1 cellular context compared by ENCODE assay signal in genomic region chr14:25032092-25032784, GRCh38.
TF ChIP-seq lines count a peak whose summit lies in the region.

No MANE protein-coding gene starts in this region.

TF ChIP-seq in HepG2, 621 proteins besides CTCF, POLR2A, EP300 and RAD21 (continued from another document and continues in another):
- TF ChIP-seq AHDC1 (CRISPR knock-in tag; IDR thresholded peaks at IDR 0.05; ENCODE audit: borderline replicate concordance), result no peak
- 0 out of 2 replicates have a peak, but pooled peaks have one; percentile 61 for TF ChIP-seq MIER3 (CRISPR knock-in tag; IDR thresholded peaks at IDR 0.05; ENCODE audit: borderline replicate concordance)
- TF ChIP-seq ZBTB4 (CRISPR knock-in tag; IDR thresholded peaks at IDR 0.05; ENCODE audit: borderline replicate concordance), result no peak
- TF ChIP-seq SRF (IDR thresholded peaks at IDR 0.05; ENCODE audit: low read depth, low read length), result no peak
- TF ChIP-seq, protein P1, sequence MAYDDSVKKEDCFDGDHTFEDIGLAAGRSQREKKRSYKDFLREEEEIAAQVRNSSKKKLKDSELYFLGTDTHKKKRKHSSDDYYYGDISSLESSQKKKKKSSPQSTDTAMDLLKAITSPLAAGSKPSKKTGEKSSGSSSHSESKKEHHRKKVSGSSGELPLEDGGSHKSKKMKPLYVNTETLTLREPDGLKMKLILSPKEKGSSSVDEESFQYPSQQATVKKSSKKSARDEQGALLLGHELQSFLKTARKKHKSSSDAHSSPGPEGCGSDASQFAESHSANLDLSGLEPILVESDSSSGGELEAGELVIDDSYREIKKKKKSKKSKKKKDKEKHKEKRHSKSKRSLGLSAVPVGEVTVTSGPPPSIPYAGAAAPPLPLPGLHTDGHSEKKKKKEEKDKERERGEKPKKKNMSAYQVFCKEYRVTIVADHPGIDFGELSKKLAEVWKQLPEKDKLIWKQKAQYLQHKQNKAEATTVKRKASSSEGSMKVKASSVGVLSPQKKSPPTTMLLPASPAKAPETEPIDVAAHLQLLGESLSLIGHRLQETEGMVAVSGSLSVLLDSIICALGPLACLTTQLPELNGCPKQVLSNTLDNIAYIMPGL (CRISPR knock-in tag; IDR thresholded peaks at IDR 0.05; ENCODE audit: borderline replicate concordance in 1 of 2, low read depth in 1 of 2), result peak; percentile 94 to 97
- peak; percentile 71 for TF ChIP-seq THAP11 (CRISPR knock-in tag; IDR thresholded peaks at IDR 0.05)
- TF ChIP-seq GTF3A (CRISPR knock-in tag; conservative IDR thresholded peaks at IDR 0.05), result no peak
- TF ChIP-seq ZEB1 (IDR thresholded peaks at IDR 0.05; ENCODE audit: insufficient replicate concordance, low read depth), result no peak
- no peak; the same call in 1 of the 2 replicates for TF ChIP-seq ZNF720 (CRISPR knock-in tag; IDR thresholded peaks at IDR 0.05)
- TF ChIP-seq ZNF570 (CRISPR knock-in tag; IDR thresholded peaks at IDR 0.05; ENCODE audit: borderline replicate concordance), result no peak
- TF ChIP-seq CBX1 (IDR thresholded peaks at IDR 0.05; ENCODE audit: low read depth), result peak; percentile 95
- TF ChIP-seq ZNF883 (CRISPR knock-in tag; IDR thresholded peaks at IDR 0.05; ENCODE audit: not compliant biosample characterization), result peak; percentile 35
- TF ChIP-seq, protein P2, sequence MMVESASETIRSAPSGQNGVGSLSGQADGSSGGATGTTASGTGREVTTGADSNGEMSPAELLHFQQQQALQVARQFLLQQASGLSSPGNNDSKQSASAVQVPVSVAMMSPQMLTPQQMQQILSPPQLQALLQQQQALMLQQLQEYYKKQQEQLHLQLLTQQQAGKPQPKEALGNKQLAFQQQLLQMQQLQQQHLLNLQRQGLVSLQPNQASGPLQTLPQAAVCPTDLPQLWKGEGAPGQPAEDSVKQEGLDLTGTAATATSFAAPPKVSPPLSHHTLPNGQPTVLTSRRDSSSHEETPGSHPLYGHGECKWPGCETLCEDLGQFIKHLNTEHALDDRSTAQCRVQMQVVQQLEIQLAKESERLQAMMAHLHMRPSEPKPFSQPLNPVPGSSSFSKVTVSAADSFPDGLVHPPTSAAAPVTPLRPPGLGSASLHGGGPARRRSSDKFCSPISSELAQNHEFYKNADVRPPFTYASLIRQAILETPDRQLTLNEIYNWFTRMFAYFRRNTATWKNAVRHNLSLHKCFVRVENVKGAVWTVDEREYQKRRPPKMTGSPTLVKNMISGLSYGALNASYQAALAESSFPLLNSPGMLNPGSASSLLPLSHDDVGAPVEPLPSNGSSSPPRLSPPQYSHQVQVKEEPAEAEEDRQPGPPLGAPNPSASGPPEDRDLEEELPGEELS (CRISPR knock-in tag; IDR thresholded peaks at IDR 0.05), result peak; percentile 60
- no peak for TF ChIP-seq HNRNPUL1 (IDR thresholded peaks at IDR 0.05; ENCODE audit: low read depth, low read length)
- TF ChIP-seq KLF16 (CRISPR knock-in tag; IDR thresholded peaks at IDR 0.05), result 0 out of 4 replicates have a peak, but pooled peaks of 1 of the 2 experiments have one; percentile 63
- 0 out of 2 replicates have a peak, but pooled peaks have one; percentile 94 for TF ChIP-seq ZNF761 (CRISPR knock-in tag; conservative IDR thresholded peaks at IDR 0.05)
- TF ChIP-seq ZNF576 (CRISPR knock-in tag; IDR thresholded peaks at IDR 0.05), result no peak
- no peak for TF ChIP-seq GMEB2 (CRISPR knock-in tag; IDR thresholded peaks at IDR 0.05; ENCODE audit: low read depth)
- TF ChIP-seq SMAD3 (CRISPR knock-in tag; IDR thresholded peaks at IDR 0.05), result peak; percentile 87
- no peak for TF ChIP-seq ZNF616 (CRISPR knock-in tag; IDR thresholded peaks at IDR 0.05; ENCODE audit: low read depth)
- TF ChIP-seq ZSCAN12 (CRISPR knock-in tag; IDR thresholded peaks at IDR 0.05), result no peak
- TF ChIP-seq SRSF4 (IDR thresholded peaks at IDR 0.05; ENCODE audit: low read depth, low read length, poor library complexity, severe bottlenecking), result no peak
- no peak for TF ChIP-seq PAX8 (CRISPR knock-in tag; IDR thresholded peaks at IDR 0.05; ENCODE audit: borderline replicate concordance)
- TF ChIP-seq, protein P3, sequence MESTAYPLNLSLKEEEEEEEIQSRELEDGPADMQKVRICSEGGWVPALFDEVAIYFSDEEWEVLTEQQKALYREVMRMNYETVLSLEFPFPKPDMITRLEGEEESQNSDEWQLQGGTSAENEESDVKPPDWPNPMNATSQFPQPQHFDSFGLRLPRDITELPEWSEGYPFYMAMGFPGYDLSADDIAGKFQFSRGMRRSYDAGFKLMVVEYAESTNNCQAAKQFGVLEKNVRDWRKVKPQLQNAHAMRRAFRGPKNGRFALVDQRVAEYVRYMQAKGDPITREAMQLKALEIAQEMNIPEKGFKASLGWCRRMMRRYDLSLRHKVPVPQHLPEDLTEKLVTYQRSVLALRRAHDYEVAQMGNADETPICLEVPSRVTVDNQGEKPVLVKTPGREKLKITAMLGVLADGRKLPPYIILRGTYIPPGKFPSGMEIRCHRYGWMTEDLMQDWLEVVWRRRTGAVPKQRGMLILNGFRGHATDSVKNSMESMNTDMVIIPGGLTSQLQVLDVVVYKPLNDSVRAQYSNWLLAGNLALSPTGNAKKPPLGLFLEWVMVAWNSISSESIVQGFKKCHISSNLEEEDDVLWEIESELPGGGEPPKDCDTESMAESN (CRISPR knock-in tag; conservative IDR thresholded peaks at IDR 0.05), result 0 out of 2 replicates have a peak, but pooled peaks have one; percentile 34
- 0 out of 2 replicates have a peak, but pooled peaks have one; percentile 42 for TF ChIP-seq TOPORS (CRISPR knock-in tag; IDR thresholded peaks at IDR 0.05)
- TF ChIP-seq SSRP1 (CRISPR knock-in tag; IDR thresholded peaks at IDR 0.05), result 0 out of 2 replicates have a peak, but pooled peaks have one; percentile 72
- peak; percentile 49 for TF ChIP-seq MED1 (CRISPR knock-in tag; IDR thresholded peaks at IDR 0.05)
- peak; percentile 87; the same call in 1 of the 2 replicates for TF ChIP-seq ZNF784 (CRISPR knock-in tag; IDR thresholded peaks at IDR 0.05; ENCODE audit: borderline replicate concordance)
- TF ChIP-seq ZNF282 (IDR thresholded peaks at IDR 0.05; ENCODE audit: partially characterized antibody), result no peak
- TF ChIP-seq ZNF788 (CRISPR knock-in tag; IDR thresholded peaks at IDR 0.05; ENCODE audit: borderline replicate concordance), result peak; percentile 67; the same call in 1 of the 2 replicates
- TF ChIP-seq TEF (CRISPR knock-in tag; IDR thresholded peaks at IDR 0.05), result no peak
- peak; percentile 43; the same call in 1 of the 2 replicates for TF ChIP-seq HDAC1 (CRISPR knock-in tag; IDR thresholded peaks at IDR 0.05)
- no peak for TF ChIP-seq MEF2D (CRISPR knock-in tag; IDR thresholded peaks at IDR 0.05)
- TF ChIP-seq ARNT2 (CRISPR knock-in tag; IDR thresholded peaks at IDR 0.05; ENCODE audit: low read depth), result no peak
- TF ChIP-seq EHMT2 (IDR thresholded peaks at IDR 0.05; ENCODE audit: borderline replicate concordance, low read depth, low read length), result peak; percentile 94; the same call in 1 of the 2 replicates
- no peak for TF ChIP-seq SMARCC2 (IDR thresholded peaks at IDR 0.05)
- TF ChIP-seq ZNF652 (CRISPR knock-in tag; IDR thresholded peaks at IDR 0.05; ENCODE audit: borderline replicate concordance, low read depth), result no peak
- TF ChIP-seq ZNF101 (CRISPR knock-in tag; IDR thresholded peaks at IDR 0.05; ENCODE audit: borderline replicate concordance, low read depth), result no peak
- no peak for TF ChIP-seq MEIS1 (CRISPR knock-in tag; IDR thresholded peaks at IDR 0.05; ENCODE audit: borderline replicate concordance)
